In the genomic region with DNA sequence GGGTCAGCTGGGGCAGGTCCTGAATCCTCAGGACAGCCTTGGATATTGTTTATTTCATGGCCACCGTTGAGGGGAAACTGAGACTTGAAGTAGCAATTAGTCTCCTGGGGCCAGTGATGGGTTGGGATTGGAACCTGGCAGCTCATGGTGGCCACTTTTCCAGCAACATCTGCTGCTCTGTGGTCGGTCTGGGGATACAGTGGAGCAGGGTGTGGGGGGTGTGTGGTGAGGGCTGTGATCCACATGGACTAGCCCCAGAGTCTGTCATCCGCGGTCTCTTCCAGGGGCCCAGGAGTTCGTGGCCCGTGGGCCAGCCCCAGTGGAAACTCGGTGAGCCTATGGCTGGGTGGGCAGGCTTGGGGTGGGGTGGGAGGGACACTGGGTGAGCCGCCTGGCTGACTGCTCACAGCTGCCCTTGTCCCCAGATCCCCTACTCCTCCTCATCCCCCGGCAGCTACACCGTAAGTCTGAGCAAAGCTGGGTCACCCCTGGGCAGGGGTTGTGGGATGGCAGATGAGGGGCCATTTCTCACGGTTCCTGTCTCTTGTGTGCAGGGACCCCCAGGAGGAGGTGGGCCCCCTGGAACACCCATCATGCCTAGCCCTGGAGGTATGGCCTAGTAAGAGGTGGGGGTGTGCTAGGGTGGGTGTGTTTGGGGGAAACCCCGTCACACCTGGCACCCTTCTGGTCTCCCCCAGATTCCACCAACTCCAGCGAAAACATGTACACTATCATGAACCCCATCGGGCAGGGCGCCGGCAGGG, we compare ENCODE assay signal across 11 cellular contexts. TPM values are rescaled to one million over a fixed set of nuclear protein-coding genes. Genes with fewer than 3 reads are reported as not detected.
A peak's percentile ranks its signal among the peaks of the same experiment; 100 is the strongest.
DNase-seq lines count a peak whose midpoint lies in the region; TF ChIP-seq lines count a peak whose summit lies in the region.
"Had no signal": no experiment of that assay in that cellular context is flagged by ENCODE, and none has a peak within 500 bp of the region (broad histone marks: within the 10 kb centered on the region; RNA-seq: fewer than 3 reads in every experiment).

No MANE protein-coding gene starts in this region.

- DNase-seq in DMS 273 (lab: John Stamatoyannopoulos, UW; ENCODE audit: unreplicated experiment) (peak; percentile 41), DMS 273 treated with DMSO at 0.1 percent for 48 hours (lab: John Stamatoyannopoulos, UW) (no peak), WERI-Rb-1 (no peak), stomach (no peak), DMS79 (lab: John Stamatoyannopoulos, UW) (no peak), Kasumi-1 (lab: John Stamatoyannopoulos, UW) (no peak), HK-2 (ENCODE audit: unreplicated experiment) (no peak)

- H3K27me3 ChIP-seq in WERI-Rb-1 (ENCODE audit: insufficient read depth, low read depth, severe bottlenecking) (no peaks in the 10 kb centered on the region), stomach (peaks cover 0 to 25% (median 0%) of the 10 kb centered on the region in 3 donors)

- H3K4me3 ChIP-seq in WERI-Rb-1 (ENCODE audit: low read depth, low read length) (peak overlapping the region; percentile 35), iPS-11a (ENCODE audit: low read depth, low read length) (peak overlapping the region; percentile 34), stomach (peak overlapping the region; percentile 45 to 55 (median 54))
- H3K4me3 ChIP-seq: mucosa of descending colon had no signal

- TF ChIP-seq CTCF in WERI-Rb-1 (IDR thresholded peaks at IDR 0.05; ENCODE audit: low read depth, low read length) (no peak), stomach (IDR thresholded peaks at IDR 0.05) (no peak)

- H3K36me3 ChIP-seq in WERI-Rb-1 (peaks cover 42% of the 10 kb centered on the region), stomach (peaks cover 0 to 22% (median 9%) of the 10 kb centered on the region in 4 donors)

- intact Hi-C loops in stomach (cut with DNase I; ENCODE audit: low total_unique reads), result no loop called here

- TF ChIP-seq POLR2A in stomach (IDR thresholded peaks at IDR 0.05), result no peak

- peaks cover 34 to 78% (median 58%) of the 10 kb centered on the region in 4 donors for H3K4me1 ChIP-seq in stomach

- TF ChIP-seq EP300 in stomach (IDR thresholded peaks at IDR 0.05), result no peak

- H3K27ac ChIP-seq in WERI-Rb-1, result peak overlapping the region; percentile 86
- peak overlapping the region in 3 of 5 donors; percentile 70 to 79 (median 74) for H3K27ac ChIP-seq in stomach

- WGBS in stomach, 5 donors, result 72 to 85% (median 83%) methylated on average over 10 to 16 of the region's 16 CpGs

- no peaks in the 10 kb centered on the region for H3K9me3 ChIP-seq in WERI-Rb-1 (ENCODE audit: severe bottlenecking)
- no peaks in the 10 kb centered on the region for H3K9me3 ChIP-seq in stomach
- H3K9me3 ChIP-seq: mucosa of descending colon had no signal

RNA-seq across cellular contexts. Expression of gene ISYNA1, which starts 5.5 kb away (rescaled TPM):
- total RNA-seq in stomach, result 10 to 100 TPM in 4 of 5 donors, 1 to 10 TPM in 1; 7.8 to 47.3 (median 15.8) TPM
- polyA plus RNA-seq in stomach, result 10 to 100 TPM in 2 of 3 donors, 1 to 10 TPM in 1; 9.5 to 39.7 (median 15.0) TPM

RNA-seq across cellular contexts. Expression of gene SSBP4, which starts 13.3 kb away (rescaled TPM):
- total RNA-seq in stomach, result 100 to 1,000 TPM in 1 of 5 donors, 10 to 100 TPM in 4; 22.8 to 253 (median 39.7) TPM
- polyA plus RNA-seq in stomach, result 10 to 100 TPM; 49.9 to 77.6 (median 54.4) TPM

RNA-seq across cellular contexts. Expression of gene LRRC25, which starts 35.0 kb away (rescaled TPM):
- total RNA-seq in stomach, result 10 to 100 TPM in 1 of 5 donors, 1 to 10 TPM in 2, not detected in 2; 2.9 to 11.2 (median 7.2) TPM
- polyA plus RNA-seq in stomach, result 1 to 10 TPM in 2 of 3 donors, under 1 TPM in 1; 0.98 to 2.4 (median 1.7) TPM
- total RNA-seq: A172 had no signal

RNA-seq across cellular contexts. Expression of gene GDF15, which starts 46.5 kb away (rescaled TPM):
- total RNA-seq in stomach, result 100 to 1,000 TPM in 1 of 5 donors, 10 to 100 TPM in 4; 17.3 to 102 (median 46.9) TPM
- 100 to 1,000 TPM in 1 of 3 donors, 10 to 100 TPM in 2; 14.2 to 134 (median 44.5) TPM for polyA plus RNA-seq in stomach
- total RNA-seq: activated CD8-positive, alpha-beta memory T cell treated with anti-CD3 and anti-CD28 coated beads, Interleukin-2, amount 10 ng/mL, durations not matched to agents 7 days and 5 days had no signal
